10 cellular contexts compared by ENCODE assay signal in genomic region chr4:794911-795725, GRCh38. TPM values are rescaled to one million over a fixed set of nuclear protein-coding genes. Genes with fewer than 3 reads are reported as not detected.
DNase-seq lines count a peak whose midpoint lies in the region; ATAC-seq, FAIRE-seq and TF ChIP-seq lines count a peak whose summit lies in the region.
"Had no signal": no experiment of that assay in that cellular context is flagged by ENCODE, and none has a peak within 500 bp of the region (broad histone marks: within the 10 kb centered on the region; RNA-seq: fewer than 3 reads in every experiment).

No MANE protein-coding gene starts in this region.

- FAIRE-seq in keratinocyte (lab: Jason Lieb, UNC) = no peak
- FAIRE-seq: colon had no signal

- H3K9ac ChIP-seq in keratinocyte (ENCODE audit: control insufficient read depth, extremely low read depth, insufficient read depth, low read length) = no peak overlapping the region

- CTCF ChIA-PET in WTC11 (lab: Charles Lee) = interaction anchor here (0.8 to 3.3 kb wide), 11 partner anchors 9 to 192 kb away, joined by 3 to 19 read pairs (median 6); no protein-coding TSS in a partner anchor

- peak overlapping the region; percentile 37 for H3K4me2 ChIP-seq in keratinocyte (ENCODE audit: control insufficient read depth, extremely low read depth, insufficient read depth, low read depth, low read length)

- H2AFZ ChIP-seq in keratinocyte (ENCODE audit: control insufficient read depth, low read length) = no peak overlapping the region

- DNase-seq in cardiac muscle cell (ENCODE audit: low read depth in 1 of 2, low spot score in 1 of 2) = no peak
- no peak for DNase-seq in cardiac septum (ENCODE audit: low spot score)
- DNase-seq in WTC11 (ENCODE audit: low spot score) = peak; percentile 47
- no peak for DNase-seq in keratinocyte (ENCODE audit: low read depth, low spot score)
- no peak for DNase-seq in thoracic aorta (ENCODE audit: low spot score)
- DNase-seq in NCI-H226 = no peak
- no peak for DNase-seq in activated CD8-positive, alpha-beta memory T cell treated with anti-CD3 and anti-CD28 coated beads, Interleukin-2, amount 50 U/mL, for 48 hours
- DNase-seq: activated CD4-positive, alpha-beta T cell treated with anti-CD3 and anti-CD28 coated beads, Interleukin-2, amount 50 U/mL, for 1 hour had no signal

- POLR2A ChIA-PET in WTC11 (lab: Charles Lee) = interaction anchor here (2.0 kb wide), 1 partner anchor 13 kb away, joined by 14 read pairs; no protein-coding TSS in a partner anchor

- dilution Hi-C loops in keratinocyte (cut with MboI; ENCODE audit: extremely low pct_ligation_motif_present, low sequenced_read_pairs) = no loop called here

- no peak overlapping the region for H3K27ac Mint-ChIP-seq in WTC11

- H3K27me3 ChIP-seq in cardiac muscle cell (peaks cover 72% of the 10 kb centered on the region), keratinocyte (ENCODE audit: control insufficient read depth, extremely low read depth, insufficient read depth, low read length) (peaks cover 49% of the 10 kb centered on the region), thoracic aorta (replicated peaks; ENCODE audit: insufficient read depth) (peaks cover 11% of the 10 kb centered on the region)

- H3K36me3 Mint-ChIP-seq in WTC11 = no peaks in the 10 kb centered on the region

- H3K36me3 ChIP-seq in cardiac muscle cell (no peaks in the 10 kb centered on the region), keratinocyte (ENCODE audit: control insufficient read depth in 2 of 2, extremely low read depth in 1 of 2, insufficient read depth in 2 of 2, low read length in 2 of 2) (no peaks in the 10 kb centered on the region), thoracic aorta (no peaks in the 10 kb centered on the region)

- peaks cover 23% of the 10 kb centered on the region for H3K4me1 Mint-ChIP-seq in WTC11

- H3K9me3 ChIP-seq in cardiac muscle cell (ENCODE audit: low read depth) (no peaks in the 10 kb centered on the region), keratinocyte (ENCODE audit: control insufficient read depth, low read depth, low read length) (no peaks in the 10 kb centered on the region), thoracic aorta (no peaks in the 10 kb centered on the region)

- TF ChIP-seq CTCF in cardiac muscle cell (IDR thresholded peaks at IDR 0.05; ENCODE audit: low read depth, low read length) (no peak), WTC11 (IDR thresholded peaks at IDR 0.05) (no peak), keratinocyte (optimal IDR thresholded peaks at IDR 0.05 in 1 of 3, IDR thresholded peaks at IDR 0.05 in 1 of 3, conservative IDR thresholded peaks at IDR 0.05 in 1 of 3; ENCODE audit: extremely low read depth in 1 of 3, insufficient read depth in 2 of 3, low read length in 3 of 3) (no peak), thoracic aorta (IDR thresholded peaks at IDR 0.05) (no peak)

- no peaks in the 10 kb centered on the region for H3K79me2 ChIP-seq in keratinocyte (ENCODE audit: control insufficient read depth, insufficient read depth, low read length)

- H3K27ac ChIP-seq in cardiac muscle cell (no peak overlapping the region), keratinocyte (ENCODE audit: control insufficient read depth, insufficient read depth, low read length) (no peak overlapping the region), thoracic aorta (no peak overlapping the region)

- no peaks in the 10 kb centered on the region for H3K4me1 ChIP-seq in cardiac muscle cell (ENCODE audit: low read depth)
- peaks cover 6% of the 10 kb centered on the region for H3K4me1 ChIP-seq in keratinocyte (ENCODE audit: control insufficient read depth, extremely low read depth, insufficient read depth, low read length)
- peaks cover 3 to 21% of the 10 kb centered on the region in 2 donors for H3K4me1 ChIP-seq in thoracic aorta (ENCODE audit: control insufficient read depth in 1 of 2, low read depth in 2 of 2)

- peak overlapping the region; percentile 57 for H3K4me3 Mint-ChIP-seq in WTC11

- H4K20me1 ChIP-seq in keratinocyte (ENCODE audit: control insufficient read depth, extremely low read depth, insufficient read depth, low read length) = no peaks in the 10 kb centered on the region

- intact Hi-C loops in cardiac septum (cut with DNase I) = no loop called here

- H3K27me3 Mint-ChIP-seq in WTC11 (ENCODE audit: low read depth) = peaks cover 66% of the 10 kb centered on the region

- no peaks in the 10 kb centered on the region for H3K9me3 Mint-ChIP-seq in WTC11

- H3K4me3 ChIP-seq in cardiac muscle cell (peak overlapping the region; percentile 14), keratinocyte (ENCODE audit: control insufficient read depth in 2 of 3, extremely low read depth in 1 of 3, insufficient read depth in 2 of 3, low read depth in 1 of 3, low read length in 3 of 3) (peak overlapping the region in 1 of 3 experiments; percentile 34), thoracic aorta (peak overlapping the region; percentile 54)

- ATAC-seq in WTC11 (peak; percentile 11), thoracic aorta (ENCODE audit: insufficient number of reproducible peaks, low FRiP score, low read depth) (no peak), GM21515 (IDR thresholded peaks at IDR 0.05; ENCODE audit: unreplicated experiment) (no peak)

- no peaks in the 10 kb centered on the region for H3K9me1 ChIP-seq in keratinocyte (ENCODE audit: control insufficient read depth, extremely low read depth, insufficient read depth, low read length)

TF ChIP-seq in WTC11, 78 proteins besides CTCF, POLR2A, EP300 and RAD21 (continues in another document):
- TF ChIP-seq NFE2L1 (CRISPR knock-in tag; IDR thresholded peaks at IDR 0.05) (no peak), MAX (CRISPR knock-in tag; IDR thresholded peaks at IDR 0.05) (peak; percentile 51; the same call in 1 of the 2 replicates), PRRX2 (CRISPR knock-in tag; IDR thresholded peaks at IDR 0.05) (no peak), OVOL2 (CRISPR knock-in tag; IDR thresholded peaks at IDR 0.05; ENCODE audit: borderline replicate concordance) (no peak), SP1 (CRISPR knock-in tag; conservative IDR thresholded peaks at IDR 0.05) (no peak; the same call in 1 of the 2 replicates), ATF6 (CRISPR knock-in tag; IDR thresholded peaks at IDR 0.05) (no peak), CREM (CRISPR knock-in tag; IDR thresholded peaks at IDR 0.05) (no peak), ESRRA (CRISPR knock-in tag; IDR thresholded peaks at IDR 0.05; ENCODE audit: borderline replicate concordance) (no peak), E2F1 (CRISPR knock-in tag; IDR thresholded peaks at IDR 0.05) (no peak), ZNF219 (CRISPR knock-in tag; IDR thresholded peaks at IDR 0.05; ENCODE audit: borderline replicate concordance) (no peak; the same call in 1 of the 2 replicates), ZNF512 (CRISPR knock-in tag; IDR thresholded peaks at IDR 0.05; ENCODE audit: borderline replicate concordance) (no peak)

RNA-seq across cellular contexts. Expression of gene CPLX1, which starts 30.8 kb away (rescaled TPM):
- total RNA-seq in cardiac muscle cell (0.92 and 1.8 TPM in 2 replicates), cardiac septum (9.4 TPM), WTC11 (2021) (1.5 to 3.5 TPM (median 2.0 TPM) in 3 replicates), thoracic aorta (1 to 10 TPM in 1 of 2 donors, under 1 TPM in 1; 0.85 to 1.2 TPM)
- polyA plus RNA-seq in cardiac muscle cell (0.79 TPM in 1 of 2 replicates, not detected in the other), keratinocyte (0.04 to 0.05 TPM in 2 of 3 replicates, not detected in the other)
- polyA plus RNA-seq in keratinocyte (2011; ENCODE audit: low read depth) = not detected
- polyA plus RNA-seq in keratinocyte (2011; cell fraction: cytosol; rRNA removed) = 0.07 and 0.16 TPM in 2 replicates
- polyA plus RNA-seq in keratinocyte (2011; cell fraction: nucleus; rRNA removed) = 0.10 and 0.13 TPM in 2 replicates
- polyA plus RNA-seq in keratinocyte (2012; ENCODE audit: low replicate concordance) = 0.10 and 0.17 TPM in 2 replicates
- not detected in 3 replicates for polyA minus RNA-seq in keratinocyte
- not detected for polyA minus RNA-seq in keratinocyte (2011; cell fraction: cytosol; rRNA and poly(A)+ RNA removed)
- not detected in 2 replicates for polyA minus RNA-seq in keratinocyte (2011; cell fraction: nucleus; rRNA and poly(A)+ RNA removed)
